Comparison of ENCODE assay signal across 17 cellular contexts in the genomic region with DNA sequence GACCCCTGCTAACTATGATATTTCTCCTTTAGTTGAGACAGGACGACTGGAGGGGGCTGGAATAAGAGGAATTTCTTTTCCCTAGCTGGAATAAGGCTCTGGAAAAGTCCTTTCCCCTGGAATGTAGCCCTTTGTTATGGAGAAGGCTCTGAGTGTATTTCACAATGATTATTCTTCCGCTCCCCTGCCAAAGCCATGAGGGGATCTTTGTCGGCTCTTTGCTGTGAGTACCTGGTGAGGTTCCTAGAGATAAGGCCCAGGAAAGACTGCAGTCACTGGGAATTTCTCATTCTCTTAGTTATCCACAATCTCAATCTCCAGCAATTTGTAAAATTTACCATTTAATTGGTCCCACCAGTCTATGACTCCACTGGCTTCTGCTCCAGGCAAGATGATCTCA.
DNase-seq lines count a peak whose midpoint lies in the region; ATAC-seq and TF ChIP-seq lines count a peak whose summit lies in the region.
"Had no signal": no experiment of that assay in that cellular context is flagged by ENCODE, and none has a peak within 500 bp of the region (broad histone marks: within the 10 kb centered on the region; RNA-seq: fewer than 3 reads in every experiment).

No MANE protein-coding gene starts in this region.

- WGBS in H9 (ENCODE audit: extremely low coverage, insufficient read length, low lambda C conversion rate), result no CpG with 5 or more reads among the region's 3 CpGs
- no CpG with 5 or more reads among the region's 3 CpGs for WGBS in mesendoderm (ENCODE audit: extremely low coverage, insufficient coverage, low lambda C conversion rate)
- 70 to 74% methylated on average over 3 of the region's 3 CpGs for WGBS in tibial nerve, 2 donors

- H3K56ac ChIP-seq in H9 (ENCODE audit: insufficient read length, low read depth, low read length) (no peak overlapping the region), mesendoderm (ENCODE audit: low read length) (no peak overlapping the region)

- H3K9me3 ChIP-seq in H9 (ENCODE audit: control insufficient read depth, low read depth, low read length), result peaks cover 6% of the 10 kb centered on the region
- H3K9me3 ChIP-seq in tibial nerve, result peaks cover 0 to 26% (median 0%) of the 10 kb centered on the region in 4 donors

- H3K23ac ChIP-seq in H9 (ENCODE audit: insufficient read length, low read depth, low read length) (no peak overlapping the region), mesendoderm (ENCODE audit: low read length) (no peak overlapping the region)

- H3K4me3 Mint-ChIP-seq in H9 (no peak overlapping the region; a peak in 1 of 5 replicates), WTC11 (no peak overlapping the region)
- H3K4me3 Mint-ChIP-seq: B cell; CD4-positive, alpha-beta T cell had no signal

- no peaks in the 10 kb centered on the region for H4K20me1 ChIP-seq in H9 (ENCODE audit: control insufficient read depth, insufficient read depth, insufficient read length)

- TF ChIP-seq EP300 in tibial nerve (IDR thresholded peaks at IDR 0.05), result no peak

- ATAC-seq in WTC11 (peak; percentile 94), GM18909 (IDR thresholded peaks at IDR 0.05; ENCODE audit: poor library complexity, unreplicated experiment) (no peak)

- H3K4me3 ChIP-seq in mesendoderm (ENCODE audit: low read length), result no peak overlapping the region
- no peak overlapping the region for H3K4me3 ChIP-seq in tibial nerve

- no peak overlapping the region for H3K14ac ChIP-seq in H9 (ENCODE audit: insufficient read depth, low read length)

- no peak overlapping the region for H2AFZ ChIP-seq in H9 (ENCODE audit: low read length)

- no peak overlapping the region for H4K8ac ChIP-seq in H9 (replicated peaks; ENCODE audit: insufficient read length, low read depth, low read length)
- no peak overlapping the region for H4K8ac ChIP-seq in mesendoderm (ENCODE audit: low read depth, low read length)

- TF ChIP-seq CTCF in H9 (conservative IDR thresholded peaks at IDR 0.05) (no peak), WTC11 (IDR thresholded peaks at IDR 0.05) (no peak), tibial nerve (IDR thresholded peaks at IDR 0.05) (no peak)

- H3K27ac Mint-ChIP-seq in H9, result peak overlapping the region in 2 of 3 experiments; percentile 76; a peak in 5 of 7 replicates
- peak overlapping the region; percentile 91 for H3K27ac Mint-ChIP-seq in WTC11
- H3K27ac Mint-ChIP-seq: B cell; CD4-positive, alpha-beta T cell had no signal

- H3K9me3 Mint-ChIP-seq in H9, result peaks cover 31 to 36% of the 10 kb centered on the region in 2 experiments
- peaks cover 56% of the 10 kb centered on the region for H3K9me3 Mint-ChIP-seq in WTC11

- H3K4ac ChIP-seq in H9 (ENCODE audit: low read depth, low read length), result no peak overlapping the region
- H3K4ac ChIP-seq in mesendoderm (ENCODE audit: low read depth, low read length), result no peak overlapping the region

- H2BK120ac ChIP-seq in H9 (ENCODE audit: low read depth, low read length, poor library complexity, severe bottlenecking) (no peak overlapping the region), mesendoderm (ENCODE audit: low read depth, low read length) (no peak overlapping the region)

- H3K4me1 ChIP-seq in H9 (ENCODE audit: insufficient read depth, low read length) (no peaks in the 10 kb centered on the region; the same call in 1 of the 2 replicates), mesendoderm (ENCODE audit: control insufficient read depth, low read depth, low read length) (no peaks in the 10 kb centered on the region), tibial nerve (no peaks in the 10 kb centered on the region)

- H3K9ac ChIP-seq in H9 (ENCODE audit: extremely low read depth, insufficient read length, low read length) (no peak overlapping the region), mesendoderm (ENCODE audit: low read length) (no peak overlapping the region)

- H4K5ac ChIP-seq in H9 (ENCODE audit: insufficient read length, low read depth, low read length) (no peak overlapping the region), mesendoderm (ENCODE audit: low read length) (no peak overlapping the region)

- POLR2A ChIA-PET in WTC11 (lab: Charles Lee), result no interaction called here

- peaks cover 16 to 25% of the 10 kb centered on the region in 2 experiments for H3K4me1 Mint-ChIP-seq in H9
- H3K4me1 Mint-ChIP-seq in WTC11, result peaks cover 25% of the 10 kb centered on the region
- H3K4me1 Mint-ChIP-seq: B cell had no signal

- no peak overlapping the region for H2BK20ac ChIP-seq in H9 (ENCODE audit: low read depth, low read length, poor library complexity, severe bottlenecking)

- H3K27me3 Mint-ChIP-seq in H9 (ENCODE audit: low read depth) (no peaks in the 10 kb centered on the region), WTC11 (ENCODE audit: low read depth) (no peaks in the 10 kb centered on the region; the same call in 1 of the 2 replicates)

- peak overlapping the region; percentile 64 for H3K27ac ChIP-seq in H9 (ENCODE audit: insufficient read length, low read depth, low read length)
- H3K27ac ChIP-seq in mesendoderm (ENCODE audit: low read depth, low read length), result peak overlapping the region; percentile 57
- H3K27ac ChIP-seq in tibial nerve, result no peak overlapping the region

- H3K4me2 ChIP-seq in H9 (ENCODE audit: insufficient read depth, insufficient read length, low read length) (peak overlapping the region; percentile 43), mesendoderm (ENCODE audit: low read length) (no peak overlapping the region)

- H3K79me2 ChIP-seq in H9 (ENCODE audit: insufficient read depth, low read length), result no peaks in the 10 kb centered on the region
- H3K79me2 ChIP-seq in mesendoderm (ENCODE audit: control insufficient read depth, insufficient read depth, low read length), result no peaks in the 10 kb centered on the region

- H4K91ac ChIP-seq in H9 (ENCODE audit: insufficient read length, low read depth, low read length), result no peak overlapping the region

- H2BK5ac ChIP-seq in H9 (ENCODE audit: insufficient read length, low read length), result no peak overlapping the region
- no peak overlapping the region for H2BK5ac ChIP-seq in mesendoderm (ENCODE audit: low read length)

- no peaks in the 10 kb centered on the region for H3K36me3 ChIP-seq in mesendoderm (ENCODE audit: control insufficient read depth, insufficient read depth, low read length)
- H3K36me3 ChIP-seq in tibial nerve, result no peaks in the 10 kb centered on the region

- H3K36me3 Mint-ChIP-seq in H9 (ENCODE audit: insufficient read depth in 1 of 3, low read depth in 3 of 3), result peaks cover 21 to 33% (median 27%) of the 10 kb centered on the region in 3 experiments
- peaks cover 41% of the 10 kb centered on the region for H3K36me3 Mint-ChIP-seq in WTC11

- H3K79me1 ChIP-seq in H9 (ENCODE audit: insufficient read depth, low read depth, low read length, poor library complexity, severe bottlenecking) (no peaks in the 10 kb centered on the region), mesendoderm (ENCODE audit: low read length) (no peaks in the 10 kb centered on the region)

- H2AK5ac ChIP-seq in H9 (ENCODE audit: insufficient read length, low read length), result no peak overlapping the region
- no peak overlapping the region for H2AK5ac ChIP-seq in mesendoderm (ENCODE audit: low read length)

- peak; percentile 41 for DNase-seq in H9
- no peak for DNase-seq in WTC11 (ENCODE audit: low spot score)
- DNase-seq in iPS DF 4.7 (ENCODE audit: extremely low read depth, low spot score), result peak; percentile 44
- peak; percentile 94 for DNase-seq in mesendoderm
- no peak for DNase-seq in tibial nerve (ENCODE audit: low spot score in 2 of 2)
- no peak for DNase-seq in HT-29 (ENCODE audit: low spot score)
- DNase-seq in NCI-H1417 (lab: John Stamatoyannopoulos, UW), result no peak
- DNase-seq: C1 segment of cervical spinal cord; Calu3; CD4-positive, alpha-beta T cell; DMS79 treated with DMSO at 0.1 percent for 48 hours; EL; GDM1; IMR-90; KBM-7 had no signal

- H3K27me3 ChIP-seq in H9 (ENCODE audit: insufficient read depth, low read length) (no peaks in the 10 kb centered on the region), mesendoderm (ENCODE audit: insufficient read depth, low read length, poor library complexity) (no peaks in the 10 kb centered on the region), tibial nerve (no peaks in the 10 kb centered on the region)

- no peak for TF ChIP-seq POLR2A in tibial nerve (IDR thresholded peaks at IDR 0.05)

- H2BK15ac ChIP-seq in H9 (ENCODE audit: low read depth, low read length) (no peak overlapping the region), mesendoderm (replicated peaks; ENCODE audit: low read depth) (no peak overlapping the region)

- no peak overlapping the region for H2BK12ac ChIP-seq in H9 (ENCODE audit: insufficient read length, low read depth, low read length)

- no peak overlapping the region for H3K18ac ChIP-seq in H9 (ENCODE audit: insufficient read length, low read depth, low read length)
- no peak overlapping the region for H3K18ac ChIP-seq in mesendoderm (ENCODE audit: low read length)

- CTCF ChIA-PET in WTC11 (lab: Charles Lee), result interaction anchor here (2.1 kb wide), 1 partner anchor 276 kb away, joined by 5 read pairs; no protein-coding TSS in a partner anchor

- H3T11ph ChIP-seq in H9 (ENCODE audit: low read length), result no peak overlapping the region

- no peaks in the 10 kb centered on the region for H3K23me2 ChIP-seq in H9 (ENCODE audit: insufficient read length, low read depth, low read length, poor library complexity, severe bottlenecking)

TF ChIP-seq in WTC11, 78 proteins besides CTCF, POLR2A, EP300 and RAD21:
- peak; percentile 91 for TF ChIP-seq TEAD1 (CRISPR knock-in tag; IDR thresholded peaks at IDR 0.05)
- no peak for TF ChIP-seq NR2C2 (CRISPR knock-in tag; IDR thresholded peaks at IDR 0.05)

Comparison
In these comparisons a context has a peak if more than half of its experiments do, and no peak if none do; other contexts are left out.
1. DNase-seq: peak in H9 (single experiment), iPS DF 4.7 (single experiment) and mesendoderm (single experiment); none in WTC11 (single experiment), tibial nerve (0 of 2), HT-29 (single experiment) and NCI-H1417 (0 of 3).
2. H3K27ac ChIP-seq: peak in H9 (single experiment) and mesendoderm (single experiment); none in tibial nerve (0 of 4).